In genomic region chr2:23347516-23348481, GRCh38 we compare ENCODE assay signal across 2 cellular contexts.
TF ChIP-seq lines count a peak whose summit lies in the region.

No MANE protein-coding gene starts in this region.

TF ChIP-seq in HCT116, 20 proteins besides CTCF, POLR2A, EP300 and RAD21:
- TF ChIP-seq ZBTB33 (IDR thresholded peaks at IDR 0.05; ENCODE audit: extremely low read depth, insufficient replicate concordance, low read length) (no peak), EGR1 (IDR thresholded peaks at IDR 0.05; ENCODE audit: low read depth) (peak; percentile 42; the same call in 1 of the 2 replicates)

TF ChIP-seq in H1, 55 proteins besides CTCF, POLR2A, EP300 and RAD21:
- peak; percentile 42; the same call in 1 of the 2 replicates for TF ChIP-seq CEBPB (IDR thresholded peaks at IDR 0.05; ENCODE audit: low read depth, low read length)
- TF ChIP-seq SAP30 (IDR thresholded peaks at IDR 0.05; ENCODE audit: insufficient read depth, insufficient replicate concordance, low read length), result no peak
- no peak for TF ChIP-seq SIRT6 (IDR thresholded peaks at IDR 0.05; ENCODE audit: low read length)
- no peak for TF ChIP-seq BRCA1 (IDR thresholded peaks at IDR 0.05; ENCODE audit: low read depth, low read length)
- peak; percentile 47; the same call in 1 of the 2 replicates for TF ChIP-seq EGR1 (IDR thresholded peaks at IDR 0.05; ENCODE audit: borderline replicate concordance, low read depth, low read length)
- TF ChIP-seq SUZ12 (IDR thresholded peaks at IDR 0.05; ENCODE audit: low read length), result no peak
- TF ChIP-seq BCL11A (IDR thresholded peaks at IDR 0.05; ENCODE audit: low read depth in 2 of 2, low read length in 2 of 2), result no peak
- no peak for TF ChIP-seq KDM4A (IDR thresholded peaks at IDR 0.05; ENCODE audit: low read depth, low read length, severe bottlenecking)
- no peak for TF ChIP-seq E2F6 (IDR thresholded peaks at IDR 0.05)
- no peak for TF ChIP-seq BACH1 (IDR thresholded peaks at IDR 0.05; ENCODE audit: low read length)
- no peak for TF ChIP-seq JUN (IDR thresholded peaks at IDR 0.05; ENCODE audit: low read depth, low read length)
- TF ChIP-seq CBX8 (IDR thresholded peaks at IDR 0.05; ENCODE audit: borderline replicate concordance, low read depth, low read length), result no peak
- TF ChIP-seq TAF7 (optimal IDR thresholded peaks at IDR 0.05; ENCODE audit: borderline replicate concordance, low read depth, low read length), result no peak
- no peak for TF ChIP-seq CHD7 (IDR thresholded peaks at IDR 0.05; ENCODE audit: insufficient replicate concordance, low read length)
